ENCODE assay signal across 1 cellular context in the genomic region with DNA sequence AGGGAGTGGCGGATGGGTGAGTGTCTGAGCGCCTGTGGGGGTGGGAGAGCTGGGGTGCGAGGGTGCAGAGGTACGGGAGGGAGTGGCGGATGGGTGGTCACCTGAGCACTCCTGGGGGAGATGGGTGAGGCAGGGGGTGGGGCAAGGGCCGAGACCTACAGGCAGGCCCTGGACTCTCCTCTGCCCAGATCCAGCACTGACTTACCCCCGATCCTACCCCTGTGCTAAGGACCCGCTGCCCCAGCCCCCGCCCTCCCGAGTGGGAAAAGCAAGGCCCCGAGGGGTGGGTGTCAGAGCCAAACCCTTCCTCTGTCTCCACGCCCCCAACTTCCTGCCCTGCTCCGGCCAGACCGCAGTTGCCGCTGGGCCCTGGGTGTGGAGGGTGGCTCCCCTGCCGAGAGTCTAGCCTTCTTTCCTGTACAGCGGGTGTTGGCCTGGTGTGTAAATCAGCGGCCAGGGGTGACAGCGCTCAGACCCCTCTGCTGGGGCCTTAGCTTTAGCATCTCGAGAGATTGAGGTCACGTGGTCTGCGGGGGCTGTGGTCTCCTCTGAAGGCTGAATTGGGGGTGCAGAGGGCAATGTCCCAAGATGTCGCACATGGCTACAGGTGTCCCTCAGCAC.
TF ChIP-seq lines count a peak whose summit lies in the region.

No MANE protein-coding gene starts in this region.

TF ChIP-seq in HepG2, 621 proteins besides CTCF, POLR2A, EP300 and RAD21:
- no peak for TF ChIP-seq KLF11 (CRISPR knock-in tag; IDR thresholded peaks at IDR 0.05)
- TF ChIP-seq HNRNPL (IDR thresholded peaks at IDR 0.05; ENCODE audit: low read depth, low read length) = 0 out of 2 replicates have a peak, but pooled peaks have one; percentile 18
